13 cellular contexts compared by ENCODE assay signal in genomic region chr12:51027342-51027835, GRCh38. TPM values are rescaled to one million over a fixed set of nuclear protein-coding genes. Genes with fewer than 3 reads are reported as not detected.
A peak's percentile ranks its signal among the peaks of the same experiment; 100 is the strongest.
DNase-seq lines count a peak whose midpoint lies in the region; ATAC-seq, FAIRE-seq and TF ChIP-seq lines count a peak whose summit lies in the region.
"Had no signal": no experiment of that assay in that cellular context is flagged by ENCODE, and none has a peak within 500 bp of the region (broad histone marks: within the 10 kb centered on the region; RNA-seq: fewer than 3 reads in every experiment).

No MANE protein-coding gene starts in this region.

- H2AK5ac ChIP-seq in mesenchymal stem cell (ENCODE audit: low read length, severe bottlenecking) = no peak overlapping the region

- peak overlapping the region; percentile 46 for H3K27ac Mint-ChIP-seq in Caco-2 (ENCODE audit: unreplicated experiment)
- H3K27ac Mint-ChIP-seq in activated T-helper 1 cell treated with anti-CD3 and anti-CD28 coated beads, Interleukin-12 subunit alpha, Interleukin-12 subunit beta, Interleukin-2, Interleukin-4 antibody, amounts not matched to agents 30 ng/mL and 10 ng/mL and 1 ng/mL, durations not matched to agents 14 hours and 24 hours and 36 hours = peak overlapping the region; percentile 72

- 94% methylated on average over 15 of the region's 15 CpGs for WGBS in A549 (ENCODE audit: missing lambda C conversion rate)
- WGBS in mesenchymal stem cell = 92% methylated on average over 14 of the region's 15 CpGs

- H3K4me2 ChIP-seq in A549 = peak overlapping the region; percentile 69; the same call in 1 of the 3 replicates
- no peak overlapping the region for H3K4me2 ChIP-seq in mesenchymal stem cell (ENCODE audit: low read length, poor library complexity, severe bottlenecking)

- H3K4ac ChIP-seq in mesenchymal stem cell (ENCODE audit: low read depth in 1 of 2, low read length in 2 of 2) = no peak overlapping the region

- no peaks in the 10 kb centered on the region for H3K9me3 ChIP-seq in A549
- H3K9me3 ChIP-seq in Caco-2 = no peaks in the 10 kb centered on the region
- no peaks in the 10 kb centered on the region for H3K9me3 ChIP-seq in mesenchymal stem cell (ENCODE audit: control insufficient read depth, low read length)
- no peaks in the 10 kb centered on the region for H3K9me3 ChIP-seq in upper lobe of right lung
- H3K9me3 ChIP-seq: BLaER1 treated with 17β-estradiol and CSF1 and Interleukin-3, amounts not matched to agents 10 nM and 100 nM; MG63; SJCRH30 had no signal

- H4K91ac ChIP-seq in mesenchymal stem cell (ENCODE audit: low read length) = peak overlapping the region; percentile 73

- TF ChIP-seq CTCF in A549 (IDR thresholded peaks at IDR 0.05) (no peak), Caco-2 (IDR thresholded peaks at IDR 0.05; ENCODE audit: insufficient read depth in 1 of 2, low read depth in 1 of 2, low read length in 1 of 2, severe bottlenecking in 1 of 2, unreplicated experiment in 1 of 2) (no peak), upper lobe of right lung (IDR thresholded peaks at IDR 0.05) (no peak)

- no peak overlapping the region for H3K9ac ChIP-seq in mesenchymal stem cell (ENCODE audit: low read length)

- DNase-seq in A549 (ENCODE audit: low read depth in 1 of 2, low spot score in 1 of 2) (no peak), Caco-2 (peak in 1 of 2 experiments; percentile 21), mesenchymal stem cell (no peak), left lobe of liver (ENCODE audit: low spot score) (no peak), 8988T (no peak), upper lobe of right lung (no peak)
- DNase-seq in activated T-helper 1 cell treated with anti-CD3 and anti-CD28 coated beads, Interleukin-12 subunit alpha, Interleukin-12 subunit beta, Interleukin-2, Interleukin-4 antibody, amounts not matched to agents 30 ng/mL and 10 ng/mL and 1 ng/mL, durations not matched to agents 14 hours and 24 hours and 36 hours (ENCODE audit: low spot score) = no peak
- DNase-seq: effector CD8-positive, alpha-beta T cell; NK-92 treated with Interleukin-12 subunit alpha and Interleukin-12 subunit beta, amount 100 ng/mL, for 24 hours had no signal

- H3K36me3 Mint-ChIP-seq in Caco-2 (ENCODE audit: insufficient read depth, unreplicated experiment) = peaks cover 18% of the 10 kb centered on the region
- no peaks in the 10 kb centered on the region for H3K36me3 Mint-ChIP-seq in activated T-helper 1 cell treated with anti-CD3 and anti-CD28 coated beads, Interleukin-12 subunit alpha, Interleukin-12 subunit beta, Interleukin-2, Interleukin-4 antibody, amounts not matched to agents 30 ng/mL and 10 ng/mL and 1 ng/mL, durations not matched to agents 14 hours and 24 hours and 36 hours (ENCODE audit: low read depth)

- peaks cover 35% of the 10 kb centered on the region for H3K4me1 ChIP-seq in A549
- peaks cover 38% of the 10 kb centered on the region for H3K4me1 ChIP-seq in Caco-2
- H3K4me1 ChIP-seq in mesenchymal stem cell (ENCODE audit: control insufficient read depth, insufficient read depth, low read depth, low read length) = peaks cover 11% of the 10 kb centered on the region
- peaks cover 22% of the 10 kb centered on the region for H3K4me1 ChIP-seq in upper lobe of right lung
- H3K4me1 ChIP-seq: SJCRH30 had no signal

- intact Hi-C loops in Caco-2 (cut with micrococcal nuclease; ENCODE audit: unreplicated experiment) = loop anchor here (2.0 kb wide), 1 partner anchor 211 kb away; the partner anchor contains the start of gene DAZAP2
- intact Hi-C loops in activated T-helper 1 cell treated with anti-CD3 and anti-CD28 coated beads, Interleukin-12 subunit alpha, Interleukin-12 subunit beta, Interleukin-2, Interleukin-4 antibody, amounts not matched to agents 30 ng/mL and 10 ng/mL and 1 ng/mL, durations not matched to agents 14 hours and 24 hours and 36 hours (cut with micrococcal nuclease) = loop anchor here (10.0 kb wide), 1 partner anchor 913 kb away; the partner anchor contains the start of gene COX14
- intact Hi-C loops in upper lobe of right lung (cut with DNase I) = no loop called here

- TSS peak; percentile 53 for BruUV-seq in Caco-2 (replicated peaks; lab: Mats Ljungman, UMichigan)

- no peaks in the 10 kb centered on the region for H3K27me3 Mint-ChIP-seq in Caco-2 (ENCODE audit: insufficient read depth, unreplicated experiment)
- peaks cover 18% of the 10 kb centered on the region for H3K27me3 Mint-ChIP-seq in activated T-helper 1 cell treated with anti-CD3 and anti-CD28 coated beads, Interleukin-12 subunit alpha, Interleukin-12 subunit beta, Interleukin-2, Interleukin-4 antibody, amounts not matched to agents 30 ng/mL and 10 ng/mL and 1 ng/mL, durations not matched to agents 14 hours and 24 hours and 36 hours (ENCODE audit: insufficient read depth)

- no peak overlapping the region for H3K18ac ChIP-seq in mesenchymal stem cell (ENCODE audit: low read depth in 1 of 2, low read length in 2 of 2)

- H3K4me3 Mint-ChIP-seq in Caco-2 (ENCODE audit: unreplicated experiment) = peak overlapping the region; percentile 82
- H3K4me3 Mint-ChIP-seq in activated T-helper 1 cell treated with anti-CD3 and anti-CD28 coated beads, Interleukin-12 subunit alpha, Interleukin-12 subunit beta, Interleukin-2, Interleukin-4 antibody, amounts not matched to agents 30 ng/mL and 10 ng/mL and 1 ng/mL, durations not matched to agents 14 hours and 24 hours and 36 hours = no peak overlapping the region

- TF ChIP-seq POLR2A in A549 (IDR thresholded peaks at IDR 0.05; ENCODE audit: low read length) (no peak), GM18505 (IDR thresholded peaks at IDR 0.05; ENCODE audit: borderline replicate concordance, extremely low read depth, insufficient read depth, insufficient read length) (no peak)

- H3K36me3 ChIP-seq in Caco-2 (ENCODE audit: control insufficient read depth, insufficient read depth, low read length) (no peaks in the 10 kb centered on the region), mesenchymal stem cell (ENCODE audit: control insufficient read depth in 1 of 2, insufficient read depth in 2 of 2, low read depth in 1 of 2, low read length in 2 of 2) (no peaks in the 10 kb centered on the region), upper lobe of right lung (no peaks in the 10 kb centered on the region)
- H3K36me3 ChIP-seq: BLaER1 treated with 17β-estradiol and CSF1 and Interleukin-3, amounts not matched to agents 10 nM and 100 nM; SJCRH30 had no signal

- ATAC-seq in A549 (no peak), GM18505 (IDR thresholded peaks at IDR 0.05; ENCODE audit: unreplicated experiment) (no peak), left lobe of liver (no peak), upper lobe of right lung (no peak)

- POLR2A ChIA-PET in A549 (lab: Yijun Ruan, JAX) = interaction anchor here (1.0 to 1.8 kb wide), 3 partner anchors 56 to 262 kb away, joined by 6 to 8 read pairs (median 6); partner anchors contain the start of gene CSRNP2
- POLR2A ChIA-PET in Caco-2 (lab: Charles Lee) = interaction anchor here (0.6 to 1.9 kb wide), 10 partner anchors 21 to 241 kb away, joined by 3 to 13 read pairs (median 4); partner anchors contain the start of genes CSRNP2, DAZAP2 and LETMD1

- no peak overlapping the region for H3K23ac ChIP-seq in mesenchymal stem cell (ENCODE audit: low read length in 2 of 2)

- H3K27ac ChIP-seq in A549 (no peak overlapping the region), mesenchymal stem cell (ENCODE audit: low read length, poor library complexity, severe bottlenecking) (no peak overlapping the region), upper lobe of right lung (no peak overlapping the region)

- FAIRE-seq in A549 (lab: Jason Lieb, UNC) = no peak

- CTCF ChIA-PET in A549 (lab: Yijun Ruan, JAX) (interaction anchor here (0.6 to 3.2 kb wide), 15 partner anchors 8 to 965 kb away, joined by 3 to 19 read pairs (median 4); partner anchors contain the start of gene ATF1), Caco-2 (lab: Charles Lee) (interaction anchor here (0.5 to 3.8 kb wide), 17 partner anchors 8 to 314 kb away, joined by 3 to 67 read pairs (median 4); partner anchors contain the start of genes ATF1 and POU6F1)

- peaks cover 1% of the 10 kb centered on the region for H3K79me1 ChIP-seq in mesenchymal stem cell (replicated peaks; ENCODE audit: low read length, poor library complexity, severe bottlenecking)

- no peaks in the 10 kb centered on the region for H3K9me3 Mint-ChIP-seq in Caco-2 (ENCODE audit: unreplicated experiment)
- no peaks in the 10 kb centered on the region for H3K9me3 Mint-ChIP-seq in activated T-helper 1 cell treated with anti-CD3 and anti-CD28 coated beads, Interleukin-12 subunit alpha, Interleukin-12 subunit beta, Interleukin-2, Interleukin-4 antibody, amounts not matched to agents 30 ng/mL and 10 ng/mL and 1 ng/mL, durations not matched to agents 14 hours and 24 hours and 36 hours

- no peak overlapping the region for H2BK120ac ChIP-seq in mesenchymal stem cell (ENCODE audit: low read depth, low read length)

- H2BK12ac ChIP-seq in mesenchymal stem cell (ENCODE audit: low read length in 2 of 2) = no peak overlapping the region

- no peak overlapping the region for H2BK5ac ChIP-seq in mesenchymal stem cell (ENCODE audit: low read depth, low read length, poor library complexity, severe bottlenecking)

- TF ChIP-seq EP300 in A549 (IDR thresholded peaks at IDR 0.05) = no peak

- no peak overlapping the region for H2BK15ac ChIP-seq in mesenchymal stem cell (ENCODE audit: low read depth, poor library complexity, severe bottlenecking)

- H3K14ac ChIP-seq in mesenchymal stem cell (ENCODE audit: low read length in 2 of 2) = no peak overlapping the region

- no peak for TF ChIP-seq RAD21 in A549 (conservative IDR thresholded peaks at IDR 0.05 in 1 of 2, IDR thresholded peaks at IDR 0.05 in 1 of 2)

- H3K4me3 ChIP-seq in A549 = no peak overlapping the region
- H3K4me3 ChIP-seq in Caco-2 (ENCODE audit: low read depth, low read length) = peak overlapping the region; percentile 86
- no peak overlapping the region for H3K4me3 ChIP-seq in mesenchymal stem cell (ENCODE audit: insufficient read depth in 1 of 2, low read depth in 1 of 2, low read length in 2 of 2)
- no peak overlapping the region for H3K4me3 ChIP-seq in upper lobe of right lung

- H3K27me3 ChIP-seq in Caco-2 (replicated peaks; ENCODE audit: control insufficient read depth, insufficient read depth, low read length) (no peaks in the 10 kb centered on the region), mesenchymal stem cell (ENCODE audit: control insufficient read depth in 1 of 2, insufficient read depth in 1 of 2, low read length in 2 of 2) (peaks cover 4 to 7% of the 10 kb centered on the region in 2 experiments), upper lobe of right lung (no peaks in the 10 kb centered on the region)
- H3K27me3 ChIP-seq: BLaER1 treated with 17β-estradiol and CSF1 and Interleukin-3, amounts not matched to agents 10 nM and 100 nM; MG63; SJCRH30 had no signal

- H4K8ac ChIP-seq in mesenchymal stem cell (ENCODE audit: low read length) = peak overlapping the region; percentile 47

- no peak overlapping the region for H2AFZ ChIP-seq in mesenchymal stem cell (ENCODE audit: low read depth, low read length)

- peaks cover 36% of the 10 kb centered on the region for H3K4me1 Mint-ChIP-seq in Caco-2 (ENCODE audit: low read depth, unreplicated experiment)
- H3K4me1 Mint-ChIP-seq in activated T-helper 1 cell treated with anti-CD3 and anti-CD28 coated beads, Interleukin-12 subunit alpha, Interleukin-12 subunit beta, Interleukin-2, Interleukin-4 antibody, amounts not matched to agents 30 ng/mL and 10 ng/mL and 1 ng/mL, durations not matched to agents 14 hours and 24 hours and 36 hours (ENCODE audit: low read depth) = peaks cover 44% of the 10 kb centered on the region

RNA-seq across cellular contexts. Expression of gene SLC11A2, which starts 1.2 kb away (rescaled TPM):
- polyA plus RNA-seq in A549 (2011; rRNA removed) (80.7 and 82.6 TPM in 2 replicates), A549 (2017; fragmentation: RNase III; extraction: RNeasy Plus Mini Kit Qiagen cat#74134 plus additional on column Dnase treatment) (28.3 to 31.6 TPM (median 30.8 TPM) in 3 replicates)
- 33.1 and 42.8 TPM in 2 replicates for polyA plus RNA-seq in A549 (2012; cell fraction: cytosol; rRNA removed)
- polyA plus RNA-seq in A549 (2012; cell fraction: nucleus; rRNA removed) = 43.9 and 98.0 TPM in 2 replicates
- 76.3 and 109 TPM in 2 replicates for polyA minus RNA-seq in A549 (2011; rRNA and poly(A)+ RNA removed)
- total RNA-seq in Caco-2 (2022) (97.2 and 115 TPM in 2 replicates), left lobe of liver (31.2 TPM), upper lobe of right lung (96.8 TPM)
- total RNA-seq in activated T-helper 1 cell treated with anti-CD3 and anti-CD28 coated beads, Interleukin-12 subunit alpha, Interleukin-12 subunit beta, Interleukin-2, Interleukin-4 antibody, amounts not matched to agents 30 ng/mL and 10 ng/mL and 1 ng/mL, durations not matched to agents 14 hours and 24 hours and 36 hours = 56.9 and 63.9 TPM in 2 replicates
- polyA plus RNA-seq in mesenchymal stem cell (2013, experiment 1 of 2) = 20.4 TPM
- 19.7 TPM for polyA plus RNA-seq in mesenchymal stem cell (2013, experiment 2 of 2)

RNA-seq across cellular contexts. Expression of gene LETMD1, which starts 20.7 kb away (rescaled TPM):
- polyA plus RNA-seq in A549 (2011; rRNA removed) = 72.9 and 83.0 TPM in 2 replicates
- polyA plus RNA-seq in A549 (2012; cell fraction: cytosol; rRNA removed) = 32.0 and 43.0 TPM in 2 replicates
- 61.9 and 103 TPM in 2 replicates for polyA plus RNA-seq in A549 (2012; cell fraction: nucleus; rRNA removed)
- 29.6 to 35.9 TPM (median 31.5 TPM) in 3 replicates for polyA plus RNA-seq in A549 (2017; fragmentation: RNase III; extraction: RNeasy Plus Mini Kit Qiagen cat#74134 plus additional on column Dnase treatment)
- polyA minus RNA-seq in A549 (2011; rRNA and poly(A)+ RNA removed) = 41.2 and 41.8 TPM in 2 replicates
- total RNA-seq in Caco-2 (2022) = 90.6 and 95.6 TPM in 2 replicates
- 70.7 and 74.3 TPM in 2 replicates for total RNA-seq in activated T-helper 1 cell treated with anti-CD3 and anti-CD28 coated beads, Interleukin-12 subunit alpha, Interleukin-12 subunit beta, Interleukin-2, Interleukin-4 antibody, amounts not matched to agents 30 ng/mL and 10 ng/mL and 1 ng/mL, durations not matched to agents 14 hours and 24 hours and 36 hours
- polyA plus RNA-seq in mesenchymal stem cell (2013, experiment 1 of 2) = 32.8 TPM
- 30.8 TPM for polyA plus RNA-seq in mesenchymal stem cell (2013, experiment 2 of 2)
- 36.6 TPM for total RNA-seq in left lobe of liver
- total RNA-seq in upper lobe of right lung = 71.6 TPM

RNA-seq across cellular contexts. Expression of gene CSRNP2, which starts 56.0 kb away (rescaled TPM):
- polyA plus RNA-seq in A549 (2011; rRNA removed) (20.3 and 21.6 TPM in 2 replicates), A549 (2017; fragmentation: RNase III; extraction: RNeasy Plus Mini Kit Qiagen cat#74134 plus additional on column Dnase treatment) (9.9 to 11.1 TPM (median 10.3 TPM) in 3 replicates)
- 8.4 and 10.1 TPM in 2 replicates for polyA plus RNA-seq in A549 (2012; cell fraction: cytosol; rRNA removed)
- polyA plus RNA-seq in A549 (2012; cell fraction: nucleus; rRNA removed) = 9.2 and 13.5 TPM in 2 replicates
- 15.0 and 16.9 TPM in 2 replicates for polyA minus RNA-seq in A549 (2011; rRNA and poly(A)+ RNA removed)
- total RNA-seq in Caco-2 (2022) (39.7 and 44.0 TPM in 2 replicates), left lobe of liver (5.7 TPM), upper lobe of right lung (34.5 TPM)
- total RNA-seq in activated T-helper 1 cell treated with anti-CD3 and anti-CD28 coated beads, Interleukin-12 subunit alpha, Interleukin-12 subunit beta, Interleukin-2, Interleukin-4 antibody, amounts not matched to agents 30 ng/mL and 10 ng/mL and 1 ng/mL, durations not matched to agents 14 hours and 24 hours and 36 hours = 28.6 and 35.2 TPM in 2 replicates
- 19.1 TPM for polyA plus RNA-seq in mesenchymal stem cell (2013, experiment 1 of 2)
- polyA plus RNA-seq in mesenchymal stem cell (2013, experiment 2 of 2) = 18.9 TPM
